28 cellular contexts compared by ENCODE assay signal in genomic region chr2:98781822-98782221, GRCh38.
"Had no signal": no experiment of that assay in that cellular context is flagged by ENCODE, and none has a peak within 500 bp of the region (broad histone marks: within the 10 kb centered on the region; RNA-seq: fewer than 3 reads in every experiment).

No MANE protein-coding gene starts in this region.

- H3K36me3 ChIP-seq: colonic mucosa, esophagus muscularis mucosa, esophagus squamous epithelium, gastrocnemius medialis, gastroesophageal sphincter, heart left ventricle, heart right ventricle had no signal

- H3K27ac ChIP-seq: colonic mucosa, coronary artery, dorsolateral prefrontal cortex, epithelial cell of prostate, esophagus muscularis mucosa, esophagus squamous epithelium, foreskin keratinocyte, gastrocnemius medialis, gastroesophageal sphincter, heart left ventricle, heart right ventricle had no signal

- ATAC-seq: effector memory CD8-positive, alpha-beta T cell; esophagus mucosa; foreskin keratinocyte; gastrocnemius medialis; gastroesophageal sphincter; heart left ventricle; heart right ventricle had no signal

- FAIRE-seq: colon, endometrium, endothelial cell of umbilical vein, frontal cortex had no signal

- H3K4me3 ChIP-seq: colonic mucosa, coronary artery, dorsolateral prefrontal cortex, esophagus muscularis mucosa, esophagus squamous epithelium, gastrocnemius medialis, gastroesophageal sphincter, heart left ventricle, heart right ventricle had no signal

- DNase-seq: colonic mucosa; cortex of kidney; dermis blood vessel endothelial cell; dorsolateral prefrontal cortex; effector CD4-positive, alpha-beta T cell; effector CD8-positive, alpha-beta T cell; effector memory CD4-positive, alpha-beta T cell; effector memory CD8-positive, alpha-beta T cell; endodermal cell; erythroblast; esophagus squamous epithelium; foreskin fibroblast; foreskin keratinocyte; foreskin melanocyte; gastrocnemius medialis; glutamatergic neuron; head of caudate nucleus; heart left ventricle; heart right ventricle had no signal

- H3K4me1 ChIP-seq: colonic mucosa, esophagus muscularis mucosa, esophagus squamous epithelium, foreskin keratinocyte, gastrocnemius medialis, gastroesophageal sphincter, heart left ventricle, heart right ventricle had no signal

- H3K9me3 ChIP-seq: colonic mucosa had no signal

- H3K27me3 ChIP-seq: colonic mucosa, dorsolateral prefrontal cortex, esophagus muscularis mucosa, esophagus squamous epithelium, gastrocnemius medialis, gastroesophageal sphincter, heart left ventricle, heart right ventricle had no signal
